ENCODE assay signal across 16 cellular contexts in genomic region chr17:32492281-32492623, GRCh38. TPM values are rescaled to one million over a fixed set of nuclear protein-coding genes. Genes with fewer than 3 reads are reported as not detected.
DNase-seq lines count a peak whose midpoint lies in the region; ATAC-seq, FAIRE-seq and TF ChIP-seq lines count a peak whose summit lies in the region.
"Had no signal": no experiment of that assay in that cellular context is flagged by ENCODE, and none has a peak within 500 bp of the region (broad histone marks: within the 10 kb centered on the region; RNA-seq: fewer than 3 reads in every experiment).

No MANE protein-coding gene starts in this region.

- H3K9me3 ChIP-seq in breast epithelium (no peaks in the 10 kb centered on the region), T-helper 17 cell (ENCODE audit: control insufficient read depth, low read length, poor library complexity, severe bottlenecking) (no peaks in the 10 kb centered on the region), thymus (ENCODE audit: control insufficient read depth) (peaks cover 2% of the 10 kb centered on the region)
- H3K9me3 ChIP-seq in effector memory CD4-positive, alpha-beta T cell (ENCODE audit: control insufficient read depth, low read length): no peaks in the 10 kb centered on the region

- H3K4me3 Mint-ChIP-seq in MCF 10A (ENCODE audit: unreplicated experiment) (no peak overlapping the region), T-helper 17 cell (peak overlapping the region; percentile 78)

- no peak for TF ChIP-seq POLR2A in breast epithelium (IDR thresholded peaks at IDR 0.05)

- H3K36me3 ChIP-seq in breast epithelium: no peaks in the 10 kb centered on the region
- H3K36me3 ChIP-seq in effector memory CD4-positive, alpha-beta T cell (ENCODE audit: control insufficient read depth, insufficient read depth, low read length): no peaks in the 10 kb centered on the region
- peaks cover 29% of the 10 kb centered on the region for H3K36me3 ChIP-seq in thymus (ENCODE audit: control insufficient read depth, insufficient read depth)

- 94% methylated on average over 4 of the region's 4 CpGs for WGBS in thymus

- H3K27me3 Mint-ChIP-seq in MCF 10A (ENCODE audit: insufficient read depth, unreplicated experiment): no peaks in the 10 kb centered on the region
- no peaks in the 10 kb centered on the region for H3K27me3 Mint-ChIP-seq in T-helper 17 cell

- CTCF ChIA-PET in MCF 10A (lab: Yijun Ruan, JAX): interaction anchor here (0.6 to 1.8 kb wide), 2 partner anchors 30 to 1012 kb away, joined by 3 to 9 read pairs; no protein-coding TSS in a partner anchor

- no peak for FAIRE-seq in D721Med (lab: Jason Lieb, UNC)
- FAIRE-seq: endometrium, TTC549 had no signal

- H3K4me1 Mint-ChIP-seq in MCF 10A (ENCODE audit: insufficient read depth, unreplicated experiment): peaks cover 41% of the 10 kb centered on the region
- H3K4me1 Mint-ChIP-seq in T-helper 17 cell: peaks cover 39% of the 10 kb centered on the region

- H3K36me3 Mint-ChIP-seq in MCF 10A (ENCODE audit: insufficient read depth, unreplicated experiment) (peaks cover 14% of the 10 kb centered on the region), T-helper 17 cell (ENCODE audit: low read depth) (peaks cover 2% of the 10 kb centered on the region)

- no peak for DNase-seq in MCF 10A (ENCODE audit: unreplicated experiment)
- no peak for DNase-seq in breast epithelium (ENCODE audit: low spot score in 2 of 2)
- DNase-seq in T-helper 17 cell: no peak
- no peak for DNase-seq in effector memory CD4-positive, alpha-beta T cell
- no peak for DNase-seq in D721Med (ENCODE audit: insufficient read length, low spot score)
- no peak for DNase-seq in inferior parietal cortex (ENCODE audit: extremely low spot score)
- no peak for DNase-seq in LoVo (ENCODE audit: low spot score)
- DNase-seq: islet precursor cell; NCI-H1694 treated with DMSO at 0.1 percent for 48 hours; NCI-H774; right cardiac atrium; SHP77; stimulated activated CD4-positive, alpha-beta T cell treated with anti-CD3 and anti-CD28 coated beads, Interleukin-2, amount 100 ng/mL, for 48 hours had no signal

- no TSS peak for BruUV-seq in MCF 10A (replicated peaks; lab: Mats Ljungman, UMichigan)

- intact Hi-C loops in MCF 10A (cut with micrococcal nuclease): no loop called here
- intact Hi-C loops in breast epithelium (cut with DNase I; ENCODE audit: low total_unique reads): no loop called here

- POLR2A ChIA-PET in MCF 10A (lab: Yijun Ruan, JAX): no interaction called here

- no peaks in the 10 kb centered on the region for H3K4me1 ChIP-seq in breast epithelium
- H3K4me1 ChIP-seq in effector memory CD4-positive, alpha-beta T cell (ENCODE audit: control insufficient read depth, insufficient read depth, low read length, poor library complexity, severe bottlenecking): peaks cover 30% of the 10 kb centered on the region
- H3K4me1 ChIP-seq in thymus (ENCODE audit: control insufficient read depth, insufficient read depth, low read length): peaks cover 33% of the 10 kb centered on the region

- H3K27ac Mint-ChIP-seq in MCF 10A (ENCODE audit: low read depth, unreplicated experiment) (peak overlapping the region; percentile 79), T-helper 17 cell (peak overlapping the region; percentile 94)

- H3K4me3 ChIP-seq in breast epithelium (no peak overlapping the region), thymus (ENCODE audit: low read length) (no peak overlapping the region)
- peak overlapping the region; percentile 19 for H3K4me3 ChIP-seq in effector memory CD4-positive, alpha-beta T cell (ENCODE audit: insufficient read depth, low read depth, low read length, poor library complexity, severe bottlenecking)

- H3K27me3 ChIP-seq in breast epithelium (no peaks in the 10 kb centered on the region), thymus (ENCODE audit: control insufficient read depth, insufficient read depth) (no peaks in the 10 kb centered on the region)
- no peaks in the 10 kb centered on the region for H3K27me3 ChIP-seq in effector memory CD4-positive, alpha-beta T cell (replicated peaks; ENCODE audit: control insufficient read depth, insufficient read depth, low read length, poor library complexity, severe bottlenecking)

- ATAC-seq in T-helper 17 cell: peak; percentile 10
- ATAC-seq: right cardiac atrium had no signal

- no peaks in the 10 kb centered on the region for H3K9me3 Mint-ChIP-seq in MCF 10A (ENCODE audit: unreplicated experiment)

- TF ChIP-seq CTCF in MCF 10A (IDR thresholded peaks at IDR 0.05; ENCODE audit: unreplicated experiment) (no peak), breast epithelium (IDR thresholded peaks at IDR 0.05) (no peak), D721Med (IDR thresholded peaks at IDR 0.05; ENCODE audit: insufficient read depth, missing control alignments) (no peak)

- H3K27ac ChIP-seq in breast epithelium (no peak overlapping the region), thymus (ENCODE audit: low read depth) (peak overlapping the region; percentile 58)
- no peak overlapping the region for H3K27ac ChIP-seq in effector memory CD4-positive, alpha-beta T cell (ENCODE audit: insufficient read depth, low read length, poor library complexity, severe bottlenecking)

RNA-seq across cellular contexts. Expression of gene CDK5R1, which starts 5.5 kb away (rescaled TPM):
- total RNA-seq in MCF 10A (2022): 4.0 and 4.4 TPM in 2 replicates
- total RNA-seq in breast epithelium: under 1 TPM; 0.66 to 0.88 (median 0.80) TPM
- total RNA-seq in T-helper 17 cell: 1 to 10 TPM; 8.0 to 8.2 TPM
- 7.1 TPM for polyA plus RNA-seq in thymus

RNA-seq across cellular contexts. Expression of gene PSMD11, which starts 47.9 kb away (rescaled TPM):
- 123 and 134 TPM in 2 replicates for total RNA-seq in MCF 10A (2022)
- 10 to 100 TPM; 49.2 to 61.9 (median 56.6) TPM for total RNA-seq in breast epithelium
- 10 to 100 TPM; 66.1 to 81.7 TPM for total RNA-seq in T-helper 17 cell
- 49.6 TPM for polyA plus RNA-seq in thymus
